In genomic region chr17:54901230-54901847, GRCh38 we compare ENCODE assay signal across 8 cellular contexts. TPM values are rescaled to one million over a fixed set of nuclear protein-coding genes. Genes with fewer than 3 reads are reported as not detected.
A peak's percentile ranks its signal among the peaks of the same experiment; 100 is the strongest.
DNase-seq lines count a peak whose midpoint lies in the region; TF ChIP-seq lines count a peak whose summit lies in the region.

No MANE protein-coding gene starts in this region.

- H3K79me2 ChIP-seq in GM23248 (ENCODE audit: insufficient read depth), result no peaks in the 10 kb centered on the region

- H3F3A ChIP-seq in GM23248 (ENCODE audit: insufficient read depth), result no peaks in the 10 kb centered on the region

- no peaks in the 10 kb centered on the region for H3K36me3 ChIP-seq in GM23248 (ENCODE audit: low read depth)

- peak overlapping the region; percentile 90 for H2AFZ ChIP-seq in GM23248

- peak overlapping the region; percentile 83 for H3K4me2 ChIP-seq in GM23248 (ENCODE audit: unreplicated experiment)

- 56 to 63% methylated on average over 9 of the region's 9 CpGs for WGBS in GM23248 (ENCODE audit: low coverage in 1 of 2, low lambda C conversion rate in 2 of 2, missing lambda C conversion rate in 2 of 2), 2 experiments

- peak overlapping the region; percentile 73 for H3K4me3 ChIP-seq in GM23248
- peak overlapping the region; percentile 70 for H3K4me3 ChIP-seq in fibroblast of mammary gland (ENCODE audit: control insufficient read depth, low read depth, low read length)

- no peaks in the 10 kb centered on the region for H3K9me3 ChIP-seq in GM23248 (ENCODE audit: low read depth)

- DNase-seq in GM23248 (peak; percentile 71), RPMI7951 (ENCODE audit: low read depth) (peak; percentile 40), fibroblast of mammary gland (ENCODE audit: low read depth) (peak; percentile 61), putamen (ENCODE audit: low spot score) (peak; percentile 1), NCI-H128 (lab: John Stamatoyannopoulos, UW; ENCODE audit: unreplicated experiment) (no peak), GM20000 (ENCODE audit: low spot score) (no peak), inferior parietal cortex (ENCODE audit: extremely low spot score) (no peak)

- H3K27ac ChIP-seq in 22Rv1 (peak overlapping the region; percentile 77), GM23248 (no peak overlapping the region)

- peak overlapping the region; percentile 75 for H3K9ac ChIP-seq in GM23248

- peaks cover 5% of the 10 kb centered on the region; the same call in 1 of the 2 replicates for H3K4me1 ChIP-seq in GM23248 (ENCODE audit: insufficient read depth)

- TF ChIP-seq CTCF in 22Rv1 (IDR thresholded peaks at IDR 0.05) (no peak), fibroblast of mammary gland (conservative IDR thresholded peaks at IDR 0.05; ENCODE audit: control insufficient read depth, insufficient read depth, low read depth, low read length) (no peak), GM20000 (IDR thresholded peaks at IDR 0.05; ENCODE audit: extremely low read depth, missing control alignments) (no peak)

- in situ Hi-C loops in GM23248 (cut with MboI), result no loop called here

- peaks cover 22% of the 10 kb centered on the region for H3K27me3 ChIP-seq in GM23248 (replicated peaks; ENCODE audit: insufficient read depth)

- H4K20me1 ChIP-seq in GM23248 (ENCODE audit: insufficient read depth), result no peaks in the 10 kb centered on the region

- no peaks in the 10 kb centered on the region for H3K9me2 ChIP-seq in GM23248 (ENCODE audit: insufficient read depth)

RNA-seq across cellular contexts. Expression of gene TOM1L1, which starts 0.7 kb away (rescaled TPM):
- 3.8 and 13.1 TPM in 2 replicates for total RNA-seq in GM23248 (2014; rRNA removed; shearing (Covaris generic))
- 5.5 and 6.9 TPM in 2 replicates for polyA plus RNA-seq in GM23248 (2016; fragmentation: Nextera tagmentation; extraction: Ambion mirVana)
- total RNA-seq in RPMI7951 (2014; rRNA removed; shearing (Covaris generic)), result 32.1 and 42.2 TPM in 2 replicates

Comparison
In these comparisons a context has a peak if more than half of its experiments do, and no peak if none do; other contexts are left out.
1. DNase-seq: peak in GM23248 (single experiment), RPMI7951 (single experiment), fibroblast of mammary gland (single experiment) and putamen (single experiment); none in NCI-H128 (single experiment), GM20000 (single experiment) and inferior parietal cortex (single experiment).